In the genomic region with DNA sequence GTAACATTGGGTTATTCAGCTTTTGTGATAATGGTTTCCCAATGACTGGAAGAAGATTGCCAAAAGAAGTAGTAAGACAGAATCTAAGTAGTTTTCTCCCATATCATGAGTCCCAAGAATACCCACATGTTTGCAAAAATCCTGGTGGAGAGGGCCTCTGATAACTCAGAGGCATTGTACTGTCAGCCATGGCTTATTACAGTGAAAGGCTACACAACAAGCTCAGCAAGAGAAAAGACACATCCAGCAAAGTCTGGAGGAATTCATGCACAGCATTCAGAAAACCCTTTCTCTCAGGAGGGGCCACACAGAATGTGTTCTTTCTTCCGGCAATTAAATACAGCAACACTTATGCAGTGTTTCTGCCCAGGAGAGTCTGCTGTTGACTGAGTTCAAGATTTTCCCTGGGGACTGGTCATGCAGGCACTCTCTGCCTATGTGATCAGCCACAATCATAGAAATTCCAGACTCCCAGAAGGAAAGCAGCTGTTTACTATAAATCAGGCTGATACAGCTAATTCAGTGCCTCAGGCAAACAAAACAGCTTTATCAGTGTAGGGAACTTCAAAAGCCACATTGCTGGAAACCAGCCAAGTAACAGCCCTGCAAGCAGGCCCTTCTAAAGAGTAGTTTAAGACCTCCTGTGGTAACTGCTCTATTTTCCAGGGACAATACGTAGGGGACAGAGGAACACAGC, we compare ENCODE assay signal across 9 cellular contexts.
DNase-seq lines count a peak whose midpoint lies in the region; ATAC-seq and TF ChIP-seq lines count a peak whose summit lies in the region.
"Had no signal": no experiment of that assay in that cellular context is flagged by ENCODE, and none has a peak within 500 bp of the region (broad histone marks: within the 10 kb centered on the region; RNA-seq: fewer than 3 reads in every experiment).

No MANE protein-coding gene starts in this region.

- POLR2A ChIA-PET in WTC11 (lab: Charles Lee): no interaction called here
- POLR2A ChIA-PET in activated CD4-positive, alpha-beta T cell treated with anti-CD3 and anti-CD28 coated beads for 36 hours (lab: Charles Lee): no interaction called here

- peak; percentile 95 for ATAC-seq in WTC11
- ATAC-seq in activated CD4-positive, alpha-beta T cell treated with anti-CD3 and anti-CD28 coated beads for 36 hours: no peak

- no peaks in the 10 kb centered on the region for H3K36me3 ChIP-seq in mesodermal cell (ENCODE audit: control insufficient read depth, insufficient read depth, low read length)
- H3K36me3 ChIP-seq in transverse colon: no peaks in the 10 kb centered on the region

- TF ChIP-seq CTCF in WTC11 (IDR thresholded peaks at IDR 0.05) (no peak), transverse colon (IDR thresholded peaks at IDR 0.05) (no peak)

- no peaks in the 10 kb centered on the region for H3K27me3 Mint-ChIP-seq in WTC11 (ENCODE audit: low read depth)
- H3K27me3 Mint-ChIP-seq in activated CD4-positive, alpha-beta T cell treated with anti-CD3 and anti-CD28 coated beads for 36 hours: no peaks in the 10 kb centered on the region

- H3K27ac Mint-ChIP-seq in WTC11: peak overlapping the region; percentile 29
- H3K27ac Mint-ChIP-seq in activated CD4-positive, alpha-beta T cell treated with anti-CD3 and anti-CD28 coated beads for 36 hours: no peak overlapping the region

- intact Hi-C loops in activated CD4-positive, alpha-beta T cell treated with anti-CD3 and anti-CD28 coated beads for 36 hours (cut with DNase I, micrococcal nuclease): no loop called here
- intact Hi-C loops in transverse colon (cut with DNase I; ENCODE audit: low total_unique reads): no loop called here

- H3K4me3 ChIP-seq in mesodermal cell (ENCODE audit: extremely low read depth, insufficient read depth, low read length, poor library complexity, severe bottlenecking): no peak overlapping the region
- no peak overlapping the region for H3K4me3 ChIP-seq in transverse colon

- H3K4me1 ChIP-seq in mesodermal cell (ENCODE audit: control insufficient read depth, insufficient read depth, low read length, poor library complexity, severe bottlenecking) (peaks cover 5% of the 10 kb centered on the region), transverse colon (peaks cover 0 to 5% (median 0%) of the 10 kb centered on the region in 4 donors)

- H3K4me3 Mint-ChIP-seq in WTC11: no peak overlapping the region
- H3K4me3 Mint-ChIP-seq in activated CD4-positive, alpha-beta T cell treated with anti-CD3 and anti-CD28 coated beads for 36 hours: no peak overlapping the region

- 20% methylated on average over 2 of the region's 2 CpGs; no CpG with 5 or more reads in 1 of the 2 experiments for whole genome bisulfite sequencing in mesodermal cell (ENCODE audit: insufficient coverage in 2 of 2), 2 experiments
- WGBS in transverse colon (ENCODE audit: low coverage in 1 of 2), 2 donors: 29% methylated on average over 2 of the region's 2 CpGs; no CpG with 5 or more reads in 1 of the 2 donors

- H3K9me3 ChIP-seq in mesodermal cell (ENCODE audit: control insufficient read depth, low read length): no peaks in the 10 kb centered on the region
- no peaks in the 10 kb centered on the region for H3K9me3 ChIP-seq in transverse colon

- no peaks in the 10 kb centered on the region for H3K27me3 ChIP-seq in transverse colon

- no peak for TF ChIP-seq EP300 in transverse colon (IDR thresholded peaks at IDR 0.05; ENCODE audit: low read depth)

- in situ Hi-C loops in transverse colon (cut with MboI; ENCODE audit: low pct_ligation_motif_present in 1 of 4, low pct_unique_long_range_greater_than_20kb in 1 of 4, low sequenced_read_pairs in 3 of 4): no loop called here

- H3K27ac ChIP-seq in mesodermal cell (ENCODE audit: low read depth, low read length, severe bottlenecking) (peak overlapping the region; percentile 83), transverse colon (no peak overlapping the region)

- H3K9me3 Mint-ChIP-seq in WTC11: no peaks in the 10 kb centered on the region
- H3K9me3 Mint-ChIP-seq in activated CD4-positive, alpha-beta T cell treated with anti-CD3 and anti-CD28 coated beads for 36 hours (ENCODE audit: low read depth): no peaks in the 10 kb centered on the region

- TF ChIP-seq POLR2A in transverse colon (IDR thresholded peaks at IDR 0.05): no peak

- peaks cover 15% of the 10 kb centered on the region for H3K4me1 Mint-ChIP-seq in WTC11
- no peaks in the 10 kb centered on the region for H3K4me1 Mint-ChIP-seq in activated CD4-positive, alpha-beta T cell treated with anti-CD3 and anti-CD28 coated beads for 36 hours

- H3K36me3 Mint-ChIP-seq in WTC11: no peaks in the 10 kb centered on the region
- H3K36me3 Mint-ChIP-seq in activated CD4-positive, alpha-beta T cell treated with anti-CD3 and anti-CD28 coated beads for 36 hours (ENCODE audit: low read depth): no peaks in the 10 kb centered on the region

- CTCF ChIA-PET in WTC11 (lab: Charles Lee): no interaction called here
- CTCF ChIA-PET in activated CD4-positive, alpha-beta T cell treated with anti-CD3 and anti-CD28 coated beads for 36 hours (lab: Charles Lee): no interaction called here

- DNase-seq in DMS79 (lab: John Stamatoyannopoulos, UW) (peak; percentile 98), NCI-H2029 (lab: John Stamatoyannopoulos, UW) (peak; percentile 46), WTC11 (ENCODE audit: low spot score) (no peak), transverse colon (no peak), NOMO-1 treated with dmso at 0.1 percent for 144 hours (lab: John Stamatoyannopoulos, UW; ENCODE audit: unreplicated experiment) (no peak)
- no peak for DNase-seq in activated CD8-positive, alpha-beta memory T cell treated with anti-CD3 and anti-CD28 coated beads for 24 hours
- DNase-seq in activated CD4-positive, alpha-beta T cell treated with anti-CD3 and anti-CD28 coated beads for 36 hours: no peak
- DNase-seq: activated CD4-positive, alpha-beta T cell treated with anti-CD3 and anti-CD28 coated beads, Interleukin-2, amount 50 U/mL, for 48 hours had no signal

TF ChIP-seq in WTC11, 78 proteins besides CTCF, POLR2A, EP300 and RAD21 (continues in another document):
- TF ChIP-seq MYBL2 (CRISPR knock-in tag; IDR thresholded peaks at IDR 0.05) (no peak), NR1H2 (CRISPR knock-in tag; IDR thresholded peaks at IDR 0.05) (no peak), HMGA2 (CRISPR knock-in tag; IDR thresholded peaks at IDR 0.05) (no peak), GRHL2 (CRISPR knock-in tag; IDR thresholded peaks at IDR 0.05; ENCODE audit: insufficient replicate concordance, severe bottlenecking) (no peak), NR3C1 (CRISPR knock-in tag; conservative IDR thresholded peaks at IDR 0.05; ENCODE audit: low read depth) (no peak), ZNF317 (CRISPR knock-in tag; IDR thresholded peaks at IDR 0.05; ENCODE audit: borderline replicate concordance, low read depth) (no peak), ZNF423 (CRISPR knock-in tag; IDR thresholded peaks at IDR 0.05) (no peak), TEAD4 (CRISPR knock-in tag; IDR thresholded peaks at IDR 0.05) (no peak), CREB1 (CRISPR knock-in tag; IDR thresholded peaks at IDR 0.05) (no peak)
- TF ChIP-seq, protein P1, sequence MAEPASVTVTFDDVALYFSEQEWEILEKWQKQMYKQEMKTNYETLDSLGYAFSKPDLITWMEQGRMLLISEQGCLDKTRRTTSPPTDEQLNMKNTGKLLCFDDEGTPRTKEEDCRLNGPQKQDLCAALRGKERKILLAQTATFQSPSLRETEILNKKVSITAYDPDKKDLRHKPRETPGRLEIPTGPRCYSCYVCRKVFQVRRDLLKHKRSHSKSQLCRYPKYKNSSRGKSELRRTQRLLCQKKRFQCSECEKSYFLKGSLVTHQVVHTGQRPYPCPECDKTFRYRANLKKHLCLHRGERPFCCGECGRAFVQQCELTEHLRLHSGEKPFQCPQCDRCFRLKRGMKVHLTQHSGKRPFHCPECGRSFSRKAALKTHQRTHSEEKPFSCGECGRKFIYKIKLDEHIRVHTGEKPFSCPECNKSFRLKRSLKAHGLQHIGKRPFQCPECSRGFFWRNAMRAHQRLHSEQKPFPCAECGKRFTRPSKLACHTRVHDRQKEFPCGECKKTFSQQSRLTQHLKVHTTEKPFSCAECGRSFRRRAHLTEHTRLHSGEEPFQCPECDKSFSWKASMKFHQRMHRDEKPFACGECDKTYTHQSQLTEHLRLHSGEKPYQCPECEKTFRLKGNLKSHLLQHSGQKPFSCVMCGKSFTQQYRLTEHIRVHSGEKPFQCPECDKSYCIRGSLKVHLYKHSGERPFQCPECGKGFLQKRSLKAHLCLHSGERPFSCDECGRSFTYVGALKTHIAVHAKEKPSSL (CRISPR knock-in tag; conservative IDR thresholded peaks at IDR 0.05): no peak
- TF ChIP-seq, protein P2, sequence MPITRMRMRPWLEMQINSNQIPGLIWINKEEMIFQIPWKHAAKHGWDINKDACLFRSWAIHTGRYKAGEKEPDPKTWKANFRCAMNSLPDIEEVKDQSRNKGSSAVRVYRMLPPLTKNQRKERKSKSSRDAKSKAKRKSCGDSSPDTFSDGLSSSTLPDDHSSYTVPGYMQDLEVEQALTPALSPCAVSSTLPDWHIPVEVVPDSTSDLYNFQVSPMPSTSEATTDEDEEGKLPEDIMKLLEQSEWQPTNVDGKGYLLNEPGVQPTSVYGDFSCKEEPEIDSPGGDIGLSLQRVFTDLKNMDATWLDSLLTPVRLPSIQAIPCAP (CRISPR knock-in tag; IDR thresholded peaks at IDR 0.05): no peak
- TF ChIP-seq, protein P3, sequence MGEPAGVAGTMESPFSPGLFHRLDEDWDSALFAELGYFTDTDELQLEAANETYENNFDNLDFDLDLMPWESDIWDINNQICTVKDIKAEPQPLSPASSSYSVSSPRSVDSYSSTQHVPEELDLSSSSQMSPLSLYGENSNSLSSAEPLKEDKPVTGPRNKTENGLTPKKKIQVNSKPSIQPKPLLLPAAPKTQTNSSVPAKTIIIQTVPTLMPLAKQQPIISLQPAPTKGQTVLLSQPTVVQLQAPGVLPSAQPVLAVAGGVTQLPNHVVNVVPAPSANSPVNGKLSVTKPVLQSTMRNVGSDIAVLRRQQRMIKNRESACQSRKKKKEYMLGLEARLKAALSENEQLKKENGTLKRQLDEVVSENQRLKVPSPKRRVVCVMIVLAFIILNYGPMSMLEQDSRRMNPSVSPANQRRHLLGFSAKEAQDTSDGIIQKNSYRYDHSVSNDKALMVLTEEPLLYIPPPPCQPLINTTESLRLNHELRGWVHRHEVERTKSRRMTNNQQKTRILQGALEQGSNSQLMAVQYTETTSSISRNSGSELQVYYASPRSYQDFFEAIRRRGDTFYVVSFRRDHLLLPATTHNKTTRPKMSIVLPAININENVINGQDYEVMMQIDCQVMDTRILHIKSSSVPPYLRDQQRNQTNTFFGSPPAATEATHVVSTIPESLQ (CRISPR knock-in tag; IDR thresholded peaks at IDR 0.05): no peak

Comparison
In these comparisons a context has a peak if more than half of its experiments do, and no peak if none do; other contexts are left out.
1. DNase-seq: peak in DMS79 (single experiment) and NCI-H2029 (single experiment); none in WTC11 (single experiment), activated CD8-positive, alpha-beta memory T cell treated with anti-CD3 and anti-CD28 coated beads for 24 hours (single experiment), activated CD4-positive, alpha-beta T cell treated with anti-CD3 and anti-CD28 coated beads for 36 hours (single experiment), transverse colon (single experiment) and NOMO-1 treated with dmso at 0.1 percent for 144 hours (single experiment).